ENCODE assay signal across 19 cellular contexts in genomic region chr16:86157616-86158247, GRCh38.
DNase-seq lines count a peak whose midpoint lies in the region; ATAC-seq and TF ChIP-seq lines count a peak whose summit lies in the region.
"Had no signal": no experiment of that assay in that cellular context is flagged by ENCODE, and none has a peak within 500 bp of the region (broad histone marks: within the 10 kb centered on the region; RNA-seq: fewer than 3 reads in every experiment).

No MANE protein-coding gene starts in this region.

- no peaks in the 10 kb centered on the region for H3K4me1 ChIP-seq in Peyer's patch
- no peaks in the 10 kb centered on the region for H3K4me1 ChIP-seq in mucosa of descending colon (ENCODE audit: low read depth)
- peaks cover 32% of the 10 kb centered on the region for H3K4me1 ChIP-seq in stomach smooth muscle (ENCODE audit: control insufficient read depth, insufficient read depth, low read length)
- no peaks in the 10 kb centered on the region for H3K4me1 ChIP-seq in body of pancreas
- no peaks in the 10 kb centered on the region for H3K4me1 ChIP-seq in lower lobe of right lung
- H3K4me1 ChIP-seq: BE2C had no signal

- intact Hi-C loops in mucosa of descending colon (cut with DNase I, micrococcal nuclease), result no loop called here
- intact Hi-C loops in Right ventricle myocardium superior (cut with DNase I), result no loop called here
- intact Hi-C loops in body of pancreas (cut with DNase I), result no loop called here
- intact Hi-C loops in lower lobe of right lung (cut with DNase I), result no loop called here

- no peak for TF ChIP-seq CTCF in Peyer's patch (IDR thresholded peaks at IDR 0.05)
- no peak for TF ChIP-seq CTCF in choroid plexus epithelial cell (conservative IDR thresholded peaks at IDR 0.05; ENCODE audit: low read depth, low read length)
- TF ChIP-seq CTCF in mucosa of descending colon (IDR thresholded peaks at IDR 0.05), result no peak
- no peak for TF ChIP-seq CTCF in body of pancreas (IDR thresholded peaks at IDR 0.05)
- no peak for TF ChIP-seq CTCF in lower lobe of right lung (IDR thresholded peaks at IDR 0.05)

- ATAC-seq in mucosa of descending colon, result peak; percentile 25
- ATAC-seq in Right ventricle myocardium superior (ENCODE audit: poor library complexity), result no peak
- ATAC-seq in body of pancreas, result no peak
- no peak for ATAC-seq in lower lobe of right lung

- DNase-seq in Peyer's patch (no peak), choroid plexus epithelial cell (ENCODE audit: low read depth) (peak; percentile 33), mucosa of descending colon (no peak), Right ventricle myocardium superior (no peak), body of pancreas (no peak), lower lobe of right lung (no peak)
- DNase-seq in stimulated activated CD4-positive, alpha-beta T cell treated with anti-CD3 and anti-CD28 coated beads, Interleukin-1b, Interleukin-23, amount 100 ng/mL, for 48 hours, result no peak
- DNase-seq: BE2C; Calu3; CD4-positive, alpha-beta memory T cell; DMS79; H7; NCI-H187; NCI-H526 treated with DMSO at 0.1 percent for 48 hours; NK-92 treated with Interleukin-12 subunit alpha and Interleukin-12 subunit beta, amount 100 ng/mL, for 24 hours; OCI-M1; RPMI8226 had no signal

- 60 to 61% methylated on average over 6 of the region's 6 CpGs for WGBS in body of pancreas, 2 donors

- no peak overlapping the region for H3K4me3 ChIP-seq in Peyer's patch
- no peak overlapping the region for H3K4me3 ChIP-seq in choroid plexus epithelial cell (ENCODE audit: low read depth, low read length)
- no peak overlapping the region for H3K4me3 ChIP-seq in mucosa of descending colon
- no peak overlapping the region for H3K4me3 ChIP-seq in stomach smooth muscle (ENCODE audit: low read length in 2 of 2)
- H3K4me3 ChIP-seq in body of pancreas, result no peak overlapping the region
- H3K4me3 ChIP-seq in lower lobe of right lung, result no peak overlapping the region

- no peaks in the 10 kb centered on the region for H3K27me3 ChIP-seq in Peyer's patch
- H3K27me3 ChIP-seq in stomach smooth muscle (ENCODE audit: control insufficient read depth in 1 of 2, insufficient read depth in 2 of 2, low read length in 2 of 2), result peaks cover 0 to 2% of the 10 kb centered on the region in 2 donors
- H3K27me3 ChIP-seq in body of pancreas, result no peaks in the 10 kb centered on the region
- no peaks in the 10 kb centered on the region for H3K27me3 ChIP-seq in lower lobe of right lung (ENCODE audit: low read depth)

- H3K9me3 ChIP-seq in Peyer's patch (no peaks in the 10 kb centered on the region), mucosa of descending colon (no peaks in the 10 kb centered on the region), stomach smooth muscle (ENCODE audit: control insufficient read depth in 2 of 2, low read length in 2 of 2) (no peaks in the 10 kb centered on the region), body of pancreas (no peaks in the 10 kb centered on the region), lower lobe of right lung (no peaks in the 10 kb centered on the region)
- H3K9me3 ChIP-seq: BE2C had no signal

- no peak overlapping the region for H3K9ac ChIP-seq in stomach smooth muscle (ENCODE audit: low read length in 2 of 2)

- H3K36me3 ChIP-seq in Peyer's patch (no peaks in the 10 kb centered on the region), mucosa of descending colon (ENCODE audit: low read depth) (no peaks in the 10 kb centered on the region), stomach smooth muscle (ENCODE audit: control insufficient read depth in 2 of 2, insufficient read depth in 2 of 2, low read length in 2 of 2) (no peaks in the 10 kb centered on the region), body of pancreas (replicated peaks in 1 of 2; ENCODE audit: insufficient read depth in 1 of 2, low read depth in 2 of 2) (no peaks in the 10 kb centered on the region), lower lobe of right lung (no peaks in the 10 kb centered on the region)
- H3K36me3 ChIP-seq: BE2C had no signal

- TF ChIP-seq POLR2A in Peyer's patch (IDR thresholded peaks at IDR 0.05), result no peak
- no peak for TF ChIP-seq POLR2A in body of pancreas (IDR thresholded peaks at IDR 0.05)

- H3K27ac ChIP-seq in Peyer's patch (peak overlapping the region; percentile 36 to 64 (median 50)), stomach smooth muscle (ENCODE audit: low read length) (peak overlapping the region; percentile 24), body of pancreas (no peak overlapping the region), lower lobe of right lung (no peak overlapping the region)
- H3K27ac ChIP-seq: HL-60 had no signal

Comparison
In these comparisons a context has a peak if more than half of its experiments do, and no peak if none do; other contexts are left out.
1. H3K27ac ChIP-seq: peak in Peyer's patch (4 of 4) and stomach smooth muscle (single experiment); none in body of pancreas (0 of 4) and lower lobe of right lung (single experiment).